2 cellular contexts compared by ENCODE assay signal in the genomic region with DNA sequence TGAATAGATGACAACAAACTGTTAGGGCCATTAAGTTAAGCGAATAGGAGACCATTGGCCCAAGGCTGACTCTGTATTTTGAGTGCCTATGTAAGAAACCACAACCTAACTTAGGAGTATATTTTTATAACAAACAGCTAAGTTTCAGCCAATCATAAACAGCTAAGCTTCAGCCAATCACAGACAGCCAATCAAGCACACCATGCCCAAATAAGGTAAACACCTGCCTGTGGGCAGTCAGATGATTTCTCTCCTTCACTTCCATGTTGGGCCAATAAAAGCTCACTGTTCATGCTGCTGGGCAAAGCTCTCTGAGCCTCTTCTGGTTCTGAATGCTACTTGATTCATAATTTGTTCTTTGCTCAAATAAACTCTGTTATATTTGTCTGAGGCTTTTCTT.
TF ChIP-seq lines count a peak whose summit lies in the region.

No MANE protein-coding gene starts in this region.

TF ChIP-seq in HepG2, 621 proteins besides CTCF, POLR2A, EP300 and RAD21:
- 0 out of 2 replicates have a peak, but pooled peaks have one; percentile 38 for TF ChIP-seq SRF (IDR thresholded peaks at IDR 0.05; ENCODE audit: low read depth, low read length)
- no peak for TF ChIP-seq MTA1 (CRISPR knock-in tag; IDR thresholded peaks at IDR 0.05; ENCODE audit: borderline replicate concordance)

TF ChIP-seq in H1, 55 proteins besides CTCF, POLR2A, EP300 and RAD21:
- TF ChIP-seq TBP (IDR thresholded peaks at IDR 0.05; ENCODE audit: low read depth, low read length) (no peak), SRF (IDR thresholded peaks at IDR 0.05; ENCODE audit: low read depth, low read length) (peak; percentile 92)
